ENCODE assay signal across 8 cellular contexts in the genomic region with DNA sequence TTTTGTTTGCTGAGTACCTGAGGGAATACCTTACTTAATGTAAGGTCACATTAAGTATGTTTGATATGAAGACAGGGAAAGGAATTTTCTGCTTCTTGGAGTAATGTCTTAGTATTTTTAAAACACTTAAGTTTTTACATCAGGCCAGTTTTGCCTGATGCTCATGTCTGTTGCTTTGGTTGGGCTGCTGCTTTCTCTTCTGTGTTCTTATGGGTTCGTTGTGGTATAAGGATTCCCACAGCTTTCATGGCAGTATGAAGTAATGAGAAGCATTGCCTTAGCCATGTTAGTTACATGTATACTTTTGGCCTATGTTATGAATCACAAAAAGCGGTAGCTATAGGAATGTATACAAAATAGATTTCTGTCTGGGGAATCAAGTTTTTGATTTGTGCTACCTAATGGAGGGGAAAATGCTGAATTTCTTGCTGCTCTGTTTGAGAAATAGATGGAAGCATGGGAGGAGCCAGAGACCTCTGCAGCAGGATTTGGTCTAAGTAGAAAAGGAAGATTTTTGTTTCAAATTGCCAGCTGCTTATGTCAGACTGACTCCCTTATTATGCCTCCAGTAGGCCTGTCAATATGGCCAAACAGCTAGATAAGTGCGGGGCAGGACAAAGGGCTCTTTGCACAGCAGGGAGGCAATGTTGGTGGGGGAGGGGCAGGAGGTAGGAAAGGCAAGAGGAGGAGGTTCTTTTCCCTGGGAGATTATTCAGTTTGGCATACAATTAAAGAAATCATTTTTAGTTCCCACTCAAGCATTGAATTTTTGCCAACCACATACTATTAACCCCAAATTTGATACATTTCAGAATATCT. TPM values are rescaled to one million over a fixed set of nuclear protein-coding genes. Genes with fewer than 3 reads are reported as not detected.
DNase-seq lines count a peak whose midpoint lies in the region; ATAC-seq, FAIRE-seq and TF ChIP-seq lines count a peak whose summit lies in the region.

No MANE protein-coding gene starts in this region.

- no peaks in the 10 kb centered on the region for H3K27me3 Mint-ChIP-seq in activated CD4-positive, alpha-beta T cell treated with anti-CD3 and anti-CD28 coated beads, Interleukin-2, amount 10 ng/mL, durations not matched to agents 24 days and 14 days

- H3K27ac Mint-ChIP-seq in activated CD4-positive, alpha-beta T cell treated with anti-CD3 and anti-CD28 coated beads, Interleukin-2, amount 10 ng/mL, durations not matched to agents 24 days and 14 days = no peak overlapping the region

- H3K9me3 Mint-ChIP-seq in activated CD4-positive, alpha-beta T cell treated with anti-CD3 and anti-CD28 coated beads, Interleukin-2, amount 10 ng/mL, durations not matched to agents 24 days and 14 days = no peaks in the 10 kb centered on the region

- peak overlapping the region; percentile 86 for H3K4me2 ChIP-seq in skeletal muscle satellite cell (ENCODE audit: low read length)

- H3K36me3 Mint-ChIP-seq in activated CD4-positive, alpha-beta T cell treated with anti-CD3 and anti-CD28 coated beads, Interleukin-2, amount 10 ng/mL, durations not matched to agents 24 days and 14 days (ENCODE audit: low read depth) = peaks cover 20% of the 10 kb centered on the region

- in situ Hi-C loops in GM13976 (cut with MboI; ENCODE audit: low sequenced_read_pairs, unreplicated experiment) = no loop called here

- H3K9me3 ChIP-seq in HUES48 (ENCODE audit: control insufficient read depth, insufficient read depth, low read length) = no peaks in the 10 kb centered on the region
- no peaks in the 10 kb centered on the region for H3K9me3 ChIP-seq in right cardiac atrium (ENCODE audit: control insufficient read depth, low read length)
- no peaks in the 10 kb centered on the region for H3K9me3 ChIP-seq in skeletal muscle satellite cell (replicated peaks; ENCODE audit: low read length)

- H3K4me1 Mint-ChIP-seq in activated CD4-positive, alpha-beta T cell treated with anti-CD3 and anti-CD28 coated beads, Interleukin-2, amount 10 ng/mL, durations not matched to agents 24 days and 14 days = peaks cover 55% of the 10 kb centered on the region

- H3K4me3 ChIP-seq in ACC112 (ENCODE audit: low read depth, low read length) = peak overlapping the region; percentile 96
- peak overlapping the region; percentile 96 for H3K4me3 ChIP-seq in HUES48 (ENCODE audit: low read depth, low read length)
- peak overlapping the region; percentile 29 for H3K4me3 ChIP-seq in right cardiac atrium (ENCODE audit: low read length)
- peak overlapping the region; percentile 45 for H3K4me3 ChIP-seq in skeletal muscle satellite cell (ENCODE audit: low read length)

- peaks cover 100% of the 10 kb centered on the region for H3K79me2 ChIP-seq in ACC112 (ENCODE audit: control insufficient read depth, insufficient read depth, low read length, unreplicated experiment)

- WGBS in right cardiac atrium = 17% methylated on average over 3 of the region's 3 CpGs

- DNase-seq in right cardiac atrium (peak; percentile 37 to 64 (median 52)), GM13976 (ENCODE audit: low spot score) (no peak), D721Med (ENCODE audit: insufficient read length, low spot score) (no peak)
- no peak for DNase-seq in activated CD4-positive, alpha-beta T cell treated with anti-CD3 and anti-CD28 coated beads, Interleukin-2, amount 10 ng/mL, durations not matched to agents 24 days and 14 days

- no peaks in the 10 kb centered on the region for H3K27me3 ChIP-seq in ACC112 (ENCODE audit: insufficient read depth, low read length)
- H3K27me3 ChIP-seq in HUES48 (ENCODE audit: control insufficient read depth, insufficient read depth, low read length) = no peaks in the 10 kb centered on the region
- H3K27me3 ChIP-seq in right cardiac atrium (ENCODE audit: control insufficient read depth, insufficient read depth) = no peaks in the 10 kb centered on the region
- H3K27me3 ChIP-seq in skeletal muscle satellite cell (ENCODE audit: control insufficient read depth, insufficient read depth, low read length) = no peaks in the 10 kb centered on the region

- no peak for FAIRE-seq in D721Med (lab: Jason Lieb, UNC)

- H3K4me1 ChIP-seq in ACC112 (ENCODE audit: control insufficient read depth, insufficient read depth, low read length, unreplicated experiment) (peaks cover 41% of the 10 kb centered on the region), HUES48 (ENCODE audit: control insufficient read depth, insufficient read depth, low read length) (peaks cover 59% of the 10 kb centered on the region), right cardiac atrium (ENCODE audit: control insufficient read depth, insufficient read depth, low read length) (peaks cover 4% of the 10 kb centered on the region), skeletal muscle satellite cell (ENCODE audit: control insufficient read depth, insufficient read depth, low read length) (peaks cover 53% of the 10 kb centered on the region)

- no peak overlapping the region for H2AFZ ChIP-seq in ACC112 (ENCODE audit: low read length, unreplicated experiment)

- H3K36me3 ChIP-seq in ACC112 (ENCODE audit: insufficient read depth, low read length) (no peaks in the 10 kb centered on the region), HUES48 (ENCODE audit: control insufficient read depth, insufficient read depth, low read length) (no peaks in the 10 kb centered on the region), skeletal muscle satellite cell (ENCODE audit: insufficient read depth, low read length) (no peaks in the 10 kb centered on the region)

- H3K4me3 Mint-ChIP-seq in activated CD4-positive, alpha-beta T cell treated with anti-CD3 and anti-CD28 coated beads, Interleukin-2, amount 10 ng/mL, durations not matched to agents 24 days and 14 days = no peak overlapping the region

- TF ChIP-seq CTCF in VCaP (conservative IDR thresholded peaks at IDR 0.05) (no peak), GM13976 (IDR thresholded peaks at IDR 0.05; ENCODE audit: borderline replicate concordance, control extremely low read depth, extremely low read depth, insufficient read depth, missing control alignments) (no peak), D721Med (IDR thresholded peaks at IDR 0.05; ENCODE audit: insufficient read depth, missing control alignments) (no peak)

- peak overlapping the region; percentile 34; the same call in 1 of the 2 replicates for H3K27ac ChIP-seq in ACC112 (ENCODE audit: low read depth, low read length)
- peak overlapping the region; percentile 93 for H3K27ac ChIP-seq in HUES48 (ENCODE audit: low read depth, low read length)
- peak overlapping the region; percentile 98; the same call in 1 of the 2 replicates for H3K27ac ChIP-seq in VCaP
- peak overlapping the region; percentile 45 for H3K27ac ChIP-seq in right cardiac atrium (ENCODE audit: low read length)

- intact Hi-C loops in right cardiac atrium (cut with DNase I) = no loop called here
- intact Hi-C loops in activated CD4-positive, alpha-beta T cell treated with anti-CD3 and anti-CD28 coated beads, Interleukin-2, amount 10 ng/mL, durations not matched to agents 24 days and 14 days (cut with micrococcal nuclease) = no loop called here

- ATAC-seq in right cardiac atrium = peak; percentile 6 to 20

- H3K9ac ChIP-seq in HUES48 (ENCODE audit: low read depth, low read length) (peak overlapping the region; percentile 20; the same call in 1 of the 2 replicates), skeletal muscle satellite cell (ENCODE audit: low read depth, low read length) (peak overlapping the region; percentile 98)

RNA-seq across cellular contexts. Expression of a gene that starts 5.2 kb away (rescaled TPM):
- total RNA-seq in right cardiac atrium = 10 to 100 TPM; 64.4 to 73.6 (median 65.0) TPM
- polyA plus RNA-seq in right cardiac atrium = 29.4 TPM
- 66.2 and 70.0 TPM in 2 replicates for total RNA-seq in skeletal muscle satellite cell (2012; rRNA removed)
- 152 and 164 TPM in 2 replicates for total RNA-seq in activated CD4-positive, alpha-beta T cell treated with anti-CD3 and anti-CD28 coated beads, Interleukin-2, amount 10 ng/mL, durations not matched to agents 24 days and 14 days

RNA-seq across cellular contexts. Expression of a gene that starts 39.8 kb away (rescaled TPM):
- total RNA-seq in right cardiac atrium = 10 to 100 TPM; 43.9 to 46.6 (median 46.2) TPM
- 29.0 TPM for polyA plus RNA-seq in right cardiac atrium
- total RNA-seq in skeletal muscle satellite cell (2012; rRNA removed) = 47.6 and 54.8 TPM in 2 replicates
- 58.6 and 64.2 TPM in 2 replicates for total RNA-seq in activated CD4-positive, alpha-beta T cell treated with anti-CD3 and anti-CD28 coated beads, Interleukin-2, amount 10 ng/mL, durations not matched to agents 24 days and 14 days

Comparison
In these comparisons a context has a peak if more than half of its experiments do, and no peak if none do; other contexts are left out.
1. H3K27ac ChIP-seq: peak in every context shown above with its lines; median percentile 98 in VCaP; 93 in HUES48; 45 in right cardiac atrium; 34 in ACC112.
2. H3K4me3 ChIP-seq: peak in every context shown above with its lines; median percentile 96 in ACC112; 96 in HUES48; 45 in skeletal muscle satellite cell; 29 in right cardiac atrium.
3. DNase-seq: peak in right cardiac atrium (3 of 3); none in GM13976 (single experiment), D721Med (single experiment) and activated CD4-positive, alpha-beta T cell treated with anti-CD3 and anti-CD28 coated beads, Interleukin-2, amount 10 ng/mL, durations not matched to agents 24 days and 14 days (single experiment).